8 cellular contexts compared by ENCODE assay signal in the genomic region with DNA sequence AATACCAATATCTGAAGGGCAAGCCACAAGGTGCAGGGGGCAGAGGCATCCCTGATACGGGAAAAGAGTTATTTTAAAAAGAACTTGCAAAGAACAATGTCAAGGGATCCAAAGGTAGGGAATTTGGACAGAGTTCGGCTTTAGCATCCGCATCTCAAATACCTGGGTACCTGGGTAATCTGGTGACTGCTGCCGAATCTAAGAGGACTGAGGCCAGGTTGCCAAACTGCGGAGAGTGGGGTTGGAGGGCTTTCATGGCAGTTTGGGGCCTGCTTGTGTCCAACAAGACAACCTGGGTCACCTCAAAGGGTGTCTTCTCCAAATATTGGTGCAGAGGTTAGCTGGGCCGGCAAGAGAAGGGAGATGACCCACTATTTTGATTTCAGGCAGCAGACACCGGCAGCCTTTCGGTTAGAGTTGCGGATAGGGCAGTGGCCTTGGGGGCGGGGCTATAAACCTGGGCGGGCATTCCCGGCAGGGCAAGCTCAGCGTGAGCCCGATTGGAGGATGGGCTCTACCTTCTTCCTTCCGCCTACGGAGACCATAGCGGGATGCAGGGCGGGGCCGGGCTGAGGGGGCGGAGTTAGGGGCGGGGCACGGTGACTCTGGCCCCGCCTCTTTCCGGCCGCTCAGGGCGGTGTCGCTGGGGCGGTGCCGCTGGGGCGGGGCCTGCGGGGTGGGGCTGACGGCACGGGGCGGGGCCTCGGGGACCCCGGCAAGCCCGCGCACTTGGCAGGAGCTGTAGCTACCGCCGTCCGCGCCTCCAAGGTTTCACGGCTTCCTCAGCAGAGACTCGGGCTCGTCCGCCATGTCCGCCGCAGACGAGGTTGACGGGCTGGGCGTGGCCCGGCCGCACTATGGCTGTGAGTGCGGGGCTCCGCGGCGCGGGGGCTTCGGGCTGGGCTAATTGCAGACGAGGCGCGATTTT. TPM values are rescaled to one million over a fixed set of nuclear protein-coding genes. Genes with fewer than 3 reads are reported as not detected.
A peak's percentile ranks its signal among the peaks of the same experiment; 100 is the strongest.
DNase-seq lines count a peak whose midpoint lies in the region; ATAC-seq, FAIRE-seq and TF ChIP-seq lines count a peak whose summit lies in the region.

A gene with protein sequence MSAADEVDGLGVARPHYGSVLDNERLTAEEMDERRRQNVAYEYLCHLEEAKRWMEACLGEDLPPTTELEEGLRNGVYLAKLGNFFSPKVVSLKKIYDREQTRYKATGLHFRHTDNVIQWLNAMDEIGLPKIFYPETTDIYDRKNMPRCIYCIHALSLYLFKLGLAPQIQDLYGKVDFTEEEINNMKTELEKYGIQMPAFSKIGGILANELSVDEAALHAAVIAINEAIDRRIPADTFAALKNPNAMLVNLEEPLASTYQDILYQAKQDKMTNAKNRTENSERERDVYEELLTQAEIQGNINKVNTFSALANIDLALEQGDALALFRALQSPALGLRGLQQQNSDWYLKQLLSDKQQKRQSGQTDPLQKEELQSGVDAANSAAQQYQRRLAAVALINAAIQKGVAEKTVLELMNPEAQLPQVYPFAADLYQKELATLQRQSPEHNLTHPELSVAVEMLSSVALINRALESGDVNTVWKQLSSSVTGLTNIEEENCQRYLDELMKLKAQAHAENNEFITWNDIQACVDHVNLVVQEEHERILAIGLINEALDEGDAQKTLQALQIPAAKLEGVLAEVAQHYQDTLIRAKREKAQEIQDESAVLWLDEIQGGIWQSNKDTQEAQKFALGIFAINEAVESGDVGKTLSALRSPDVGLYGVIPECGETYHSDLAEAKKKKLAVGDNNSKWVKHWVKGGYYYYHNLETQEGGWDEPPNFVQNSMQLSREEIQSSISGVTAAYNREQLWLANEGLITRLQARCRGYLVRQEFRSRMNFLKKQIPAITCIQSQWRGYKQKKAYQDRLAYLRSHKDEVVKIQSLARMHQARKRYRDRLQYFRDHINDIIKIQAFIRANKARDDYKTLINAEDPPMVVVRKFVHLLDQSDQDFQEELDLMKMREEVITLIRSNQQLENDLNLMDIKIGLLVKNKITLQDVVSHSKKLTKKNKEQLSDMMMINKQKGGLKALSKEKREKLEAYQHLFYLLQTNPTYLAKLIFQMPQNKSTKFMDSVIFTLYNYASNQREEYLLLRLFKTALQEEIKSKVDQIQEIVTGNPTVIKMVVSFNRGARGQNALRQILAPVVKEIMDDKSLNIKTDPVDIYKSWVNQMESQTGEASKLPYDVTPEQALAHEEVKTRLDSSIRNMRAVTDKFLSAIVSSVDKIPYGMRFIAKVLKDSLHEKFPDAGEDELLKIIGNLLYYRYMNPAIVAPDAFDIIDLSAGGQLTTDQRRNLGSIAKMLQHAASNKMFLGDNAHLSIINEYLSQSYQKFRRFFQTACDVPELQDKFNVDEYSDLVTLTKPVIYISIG (N-terminal part only) (plus strand): TSS at position 709 of the 928 bp plus-strand sequence. CDS start 100 bp downstream, at position 809.

- H3K36me3 ChIP-seq in bronchial epithelial cell (ENCODE audit: control insufficient read depth, insufficient read depth, low read length) (peaks cover 2% of the 10 kb centered on the region), spleen (peaks cover 0 to 24% (median 13%) of the 10 kb centered on the region in 6 donors)

- H3K4me1 ChIP-seq in spleen, result peaks cover 26 to 53% (median 47%) of the 10 kb centered on the region in 6 donors

- in situ Hi-C loops in ACHN (cut with HindIII; ENCODE audit: low pct_ligation_motif_present, low pct_unique_long_range_greater_than_20kb, low sequenced_read_pairs), result no loop called here

- intact Hi-C loops in spleen (cut with DNase I; ENCODE audit: low total_unique reads), result no loop called here

- WGBS in spleen, 5 donors, result 6 to 30% (median 9%) methylated on average over 12 to 62 of the region's 62 CpGs

- no peaks in the 10 kb centered on the region for H3K9me3 ChIP-seq in spleen

- H3K27ac ChIP-seq in spleen, result peak within 1 kb of the TSS; percentile 92 to 100 (median 98)

- H3K9me3 Mint-ChIP-seq in immature natural killer cell, result no peaks in the 10 kb centered on the region

- H3K36me3 Mint-ChIP-seq in immature natural killer cell, result peaks cover 11 to 21% (median 12%) of the 10 kb centered on the region in 3 donors

- no peak for FAIRE-seq in bronchial epithelial cell (lab: Jason Lieb, UNC)

- peak; percentile 91 for ATAC-seq in GM18873 (IDR thresholded peaks at IDR 0.05; ENCODE audit: low FRiP score, unreplicated experiment)
- peak; percentile 93 for ATAC-seq in HG03139 (IDR thresholded peaks at IDR 0.05; ENCODE audit: unreplicated experiment)

- H3K27ac Mint-ChIP-seq in immature natural killer cell, result peak within 1 kb of the TSS; percentile 88 to 97 (median 94)

- H3K27me3 Mint-ChIP-seq in immature natural killer cell (ENCODE audit: low read depth in 3 of 3), result peaks cover 1 to 8% (median 7%) of the 10 kb centered on the region in 3 donors

- H3K4me1 Mint-ChIP-seq in immature natural killer cell, result peaks cover 52 to 58% of the 10 kb centered on the region in 2 donors

- peak within 1 kb of the TSS; percentile 91 to 96 (median 93) for H3K4me3 Mint-ChIP-seq in immature natural killer cell

- peak; percentile 60 to 94 (median 87) for TF ChIP-seq POLR2A in spleen (IDR thresholded peaks at IDR 0.05)

- H3K27me3 ChIP-seq in bronchial epithelial cell (ENCODE audit: control insufficient read depth, insufficient read depth, low read length) (no peaks in the 10 kb centered on the region), spleen (replicated peaks in 1 of 7) (no peaks in the 10 kb centered on the region)

- no peak for TF ChIP-seq CTCF in WI38 (IDR thresholded peaks at IDR 0.05; ENCODE audit: low read depth, low read length)
- no peak for TF ChIP-seq CTCF in bronchial epithelial cell (IDR thresholded peaks at IDR 0.05; ENCODE audit: insufficient read depth, low read length, severe bottlenecking)
- peak in 1 of 11 experiments; percentile 32 for TF ChIP-seq CTCF in spleen (IDR thresholded peaks at IDR 0.05 in 8 of 11, conservative IDR thresholded peaks at IDR 0.05 in 3 of 11)

- DNase-seq in ACHN (peak; percentile 94), NCI-H2227 (lab: John Stamatoyannopoulos, UW; ENCODE audit: unreplicated experiment) (peak; percentile 97), bronchial epithelial cell (ENCODE audit: low read depth) (peak; percentile 91), immature natural killer cell (peak; percentile 90 to 95 (median 91)), spleen (peak; percentile 99)

- H3K4me3 ChIP-seq in WI38 (ENCODE audit: low read depth, low read length) (peak within 1 kb of the TSS; percentile 65), bronchial epithelial cell (ENCODE audit: low read depth, low read length) (peak within 1 kb of the TSS; percentile 92), spleen (peak within 1 kb of the TSS; percentile 62 to 92 (median 76))

RNA-seq across cellular contexts. Expression of the gene that starts here (rescaled TPM):
- total RNA-seq in bronchial epithelial cell, result 163 and 276 TPM in 2 replicates
- polyA plus RNA-seq in immature natural killer cell, result 100 to 1,000 TPM; 179 to 346 (median 238) TPM
- total RNA-seq in spleen, result 100 to 1,000 TPM; 190 to 282 (median 261) TPM
- polyA plus RNA-seq in spleen, result 10 to 100 TPM; 48.1 to 72.0 (median 51.6) TPM

Comparison
In these comparisons a context has a peak if more than half of its experiments do, and no peak if none do; other contexts are left out.
1. Peak in every context shown above with its lines: DNase-seq, ATAC-seq, H3K4me3 ChIP-seq and H3K27ac ChIP-seq.